ENCODE assay signal across 11 cellular contexts in the genomic region with DNA sequence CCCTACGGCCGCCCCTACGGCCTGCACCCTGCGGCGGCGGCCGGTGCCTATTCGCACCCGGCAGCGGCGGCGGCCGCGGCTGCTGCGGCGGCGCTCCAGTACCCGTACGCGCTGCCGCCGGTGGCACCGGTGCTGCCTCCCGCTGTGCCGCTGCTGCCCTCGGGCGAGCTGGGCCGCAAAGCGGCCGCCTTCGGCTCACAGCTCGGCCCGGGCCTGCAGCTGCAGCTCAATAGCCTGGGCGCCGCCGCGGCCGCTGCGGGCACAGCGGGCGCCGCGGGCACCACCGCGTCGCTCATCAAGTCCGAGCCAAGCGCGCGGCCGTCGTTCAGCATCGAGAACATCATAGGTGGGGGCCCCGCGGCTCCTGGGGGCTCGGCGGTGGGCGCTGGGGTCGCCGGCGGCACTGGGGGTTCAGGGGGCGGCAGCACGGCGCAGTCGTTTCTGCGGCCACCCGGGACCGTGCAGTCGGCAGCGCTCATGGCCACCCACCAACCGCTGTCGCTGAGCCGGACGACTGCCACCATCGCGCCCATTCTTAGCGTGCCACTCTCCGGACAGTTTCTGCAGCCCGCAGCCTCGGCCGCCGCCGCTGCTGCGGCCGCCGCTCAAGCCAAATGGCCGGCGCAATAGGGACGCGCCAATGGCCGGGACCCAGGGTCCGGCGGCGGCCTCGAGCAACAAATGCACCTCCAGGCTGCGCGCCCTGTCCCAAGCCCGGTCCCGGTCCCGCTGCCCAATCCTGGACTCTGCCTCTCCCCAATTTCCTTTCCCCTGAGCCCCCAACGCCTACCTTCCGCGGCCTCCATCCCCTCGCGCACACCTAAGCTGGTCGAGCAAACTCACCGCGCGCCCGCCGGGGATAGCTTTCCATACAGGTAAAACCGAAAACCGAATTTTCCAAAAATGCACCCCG. TPM values are rescaled to one million over a fixed set of nuclear protein-coding genes. Genes with fewer than 3 reads are reported as not detected.
DNase-seq lines count a peak whose midpoint lies in the region; ATAC-seq, FAIRE-seq and TF ChIP-seq lines count a peak whose summit lies in the region.
"Had no signal": no experiment of that assay in that cellular context is flagged by ENCODE, and none has a peak within 500 bp of the region (broad histone marks: within the 10 kb centered on the region; RNA-seq: fewer than 3 reads in every experiment).

No MANE protein-coding gene starts in this region.

- H3K27ac Mint-ChIP-seq in T-helper 2 cell treated with Interferon-gamma antibody and Interleukin-4, amounts not matched to agents 5 μg/mL and 100 μg/mL, for 36 hours, result peak overlapping the region; percentile 91

- H3K9me3 ChIP-seq in NT2/D1 (ENCODE audit: insufficient read depth, low read length) (no peaks in the 10 kb centered on the region), spleen (peaks cover 0 to 46% (median 0%) of the 10 kb centered on the region in 8 donors)
- H3K9me3 ChIP-seq: uterus had no signal

- peaks cover 12% of the 10 kb centered on the region for H3K36me3 Mint-ChIP-seq in T-helper 2 cell treated with Interferon-gamma antibody and Interleukin-4, amounts not matched to agents 5 μg/mL and 100 μg/mL, for 36 hours (ENCODE audit: low read depth)

- peaks cover 100% of the 10 kb centered on the region for H3K27me3 ChIP-seq in NT2/D1 (ENCODE audit: insufficient read depth, insufficient read length)
- H3K27me3 ChIP-seq in spleen (replicated peaks in 1 of 7), result peaks cover 31 to 100% (median 100%) of the 10 kb centered on the region in 7 donors

- peaks cover 17% of the 10 kb centered on the region for H3K4me1 ChIP-seq in NT2/D1 (ENCODE audit: insufficient read depth, insufficient read length)
- peaks cover 6 to 75% (median 58%) of the 10 kb centered on the region in 6 donors for H3K4me1 ChIP-seq in spleen

- H3K4me3 Mint-ChIP-seq in T-helper 2 cell treated with Interferon-gamma antibody and Interleukin-4, amounts not matched to agents 5 μg/mL and 100 μg/mL, for 36 hours, result peak overlapping the region; percentile 80

- H3K4me1 Mint-ChIP-seq in T-helper 2 cell treated with Interferon-gamma antibody and Interleukin-4, amounts not matched to agents 5 μg/mL and 100 μg/mL, for 36 hours (ENCODE audit: low read depth), result peaks cover 28% of the 10 kb centered on the region

- H3K27ac ChIP-seq in spleen, result no peak overlapping the region
- H3K27ac ChIP-seq: uterus had no signal

- FAIRE-seq in H54 (lab: Jason Lieb, UNC), result no peak

- no peak for TF ChIP-seq CTCF in spleen (IDR thresholded peaks at IDR 0.05 in 8 of 11, conservative IDR thresholded peaks at IDR 0.05 in 3 of 11)

- H3K36me3 ChIP-seq in NT2/D1 (ENCODE audit: insufficient read depth, insufficient read length, low read length) (no peaks in the 10 kb centered on the region), spleen (no peaks in the 10 kb centered on the region)
- H3K36me3 ChIP-seq: uterus had no signal

- 5 to 13% (median 9%) methylated on average over 37 to 114 of the region's 114 CpGs for WGBS in spleen, 5 donors

- H3K9ac ChIP-seq in NT2/D1 (ENCODE audit: insufficient read length, low read depth), result peak overlapping the region; percentile 62

- intact Hi-C loops in spleen (cut with DNase I; ENCODE audit: low total_unique reads), result no loop called here
- intact Hi-C loops in sciatic nerve (cut with DNase I), result no loop called here

- ATAC-seq in sciatic nerve, result no peak

- H3K9me3 Mint-ChIP-seq in T-helper 2 cell treated with Interferon-gamma antibody and Interleukin-4, amounts not matched to agents 5 μg/mL and 100 μg/mL, for 36 hours, result peaks cover 9% of the 10 kb centered on the region

- no peak for DNase-seq in T-helper 2 cell treated with Interferon-gamma antibody and Interleukin-4, amounts not matched to agents 5 μg/mL and 100 μg/mL, for 36 hours (ENCODE audit: low spot score)
- DNase-seq in T-helper 2 cell (no peak), NT2/D1 (ENCODE audit: low read depth, low spot score) (no peak), foreskin melanocyte (peak; percentile 18), spleen (no peak), sciatic nerve (ENCODE audit: low spot score) (no peak), H54 (ENCODE audit: insufficient read length, low spot score) (no peak), cerebellum (ENCODE audit: low spot score) (no peak)
- DNase-seq: occipital lobe, uterus had no signal

- peaks cover 79% of the 10 kb centered on the region for H3K27me3 Mint-ChIP-seq in T-helper 2 cell treated with Interferon-gamma antibody and Interleukin-4, amounts not matched to agents 5 μg/mL and 100 μg/mL, for 36 hours (ENCODE audit: low read depth)

- TF ChIP-seq POLR2A in spleen (IDR thresholded peaks at IDR 0.05) (no peak), H54 (IDR thresholded peaks at IDR 0.05; ENCODE audit: low read depth, low read length) (no peak)

- H3K4me3 ChIP-seq in NT2/D1 (ENCODE audit: insufficient read length, low read depth), result peak overlapping the region; percentile 56
- peak overlapping the region in 5 of 8 donors; percentile 52 to 75 (median 56) for H3K4me3 ChIP-seq in spleen
- H3K4me3 ChIP-seq: uterus had no signal

RNA-seq across cellular contexts. Expression of gene FOXD3, which starts 1.8 kb away (rescaled TPM):
- total RNA-seq in spleen (under 1 TPM in 2 of 7 donors, not detected in 5; 0.17 to 0.23 TPM), sciatic nerve (49.9 TPM), cerebellum (not detected)
- polyA plus RNA-seq in spleen, result under 1 TPM; 0.09 to 0.51 (median 0.11) TPM
- total RNA-seq: chondrocyte, occipital lobe had no signal

RNA-seq across cellular contexts. Expression of gene ALG6, which starts 43.3 kb away (rescaled TPM):
- total RNA-seq in spleen, result 10 to 100 TPM; 14.5 to 21.9 (median 18.3) TPM
- polyA plus RNA-seq in spleen, result 10 to 100 TPM; 17.8 to 29.4 (median 20.8) TPM
- total RNA-seq in sciatic nerve, result 19.5 TPM
- total RNA-seq in cerebellum, result 49.4 TPM

Comparison
In these comparisons a context has a peak if more than half of its experiments do, and no peak if none do; other contexts are left out.
1. RNA of gene FOXD3, which starts 1.8 kb away (total RNA-seq): 49.9 TPM in sciatic nerve (single experiment); 0.17 to 0.23 TPM in spleen and not detected in cerebellum (single experiment); every median in the first group is over 10 times any median in the second.